8 cellular contexts compared by ENCODE assay signal in the genomic region with DNA sequence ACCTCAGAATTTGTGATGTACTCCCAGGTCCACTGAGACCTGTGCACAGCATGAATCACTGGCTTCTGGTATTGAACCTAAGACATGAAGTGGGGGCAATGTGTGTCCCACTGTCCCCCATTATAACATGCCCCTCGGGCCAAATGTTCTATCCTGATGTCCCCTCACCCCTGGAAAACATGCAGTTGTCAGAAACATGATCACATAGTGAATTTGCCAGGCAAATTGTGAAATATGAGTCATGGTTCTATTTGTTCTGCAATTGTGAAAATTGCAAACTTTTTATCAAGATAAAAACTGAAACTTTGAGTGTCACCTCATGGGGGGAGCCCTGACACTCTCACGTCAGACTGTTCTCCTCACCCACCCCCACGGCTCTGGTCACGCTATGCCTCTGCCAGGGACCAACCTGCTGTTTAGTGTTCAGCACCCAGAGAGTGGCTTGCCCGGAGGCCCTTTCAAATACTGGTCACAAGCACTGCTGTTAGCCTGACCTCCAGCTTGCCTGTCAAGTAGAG.
DNase-seq lines count a peak whose midpoint lies in the region; ATAC-seq, FAIRE-seq and TF ChIP-seq lines count a peak whose summit lies in the region.

No MANE protein-coding gene starts in this region.

- no peak overlapping the region for H3K4me3 ChIP-seq in Peyer's patch
- H3K4me3 ChIP-seq in cardiac fibroblast (replicated peaks in 1 of 2; ENCODE audit: low read depth in 2 of 2, low read length in 2 of 2), result no peak overlapping the region

- no peaks in the 10 kb centered on the region for H3K36me3 ChIP-seq in Peyer's patch

- TF ChIP-seq POLR2A in Peyer's patch (IDR thresholded peaks at IDR 0.05) (no peak), H54 (IDR thresholded peaks at IDR 0.05; ENCODE audit: low read depth, low read length) (no peak)

- no peak for FAIRE-seq in H54 (lab: Jason Lieb, UNC)

- no peaks in the 10 kb centered on the region for H3K9me3 ChIP-seq in Peyer's patch

- no peak for TF ChIP-seq CTCF in Peyer's patch (IDR thresholded peaks at IDR 0.05)
- TF ChIP-seq CTCF in cardiac fibroblast (IDR thresholded peaks at IDR 0.05; ENCODE audit: low read depth, low read length), result no peak

- H3K27me3 ChIP-seq in Peyer's patch, result no peaks in the 10 kb centered on the region

- H3K27ac ChIP-seq in Peyer's patch, result peak overlapping the region in 3 of 4 donors; percentile 26 to 76 (median 28)

- peak; percentile 64 for ATAC-seq in GM18873 (IDR thresholded peaks at IDR 0.05; ENCODE audit: low FRiP score, unreplicated experiment)
- ATAC-seq in HG02852 (IDR thresholded peaks at IDR 0.05; ENCODE audit: unreplicated experiment), result peak; percentile 53

- peaks cover 0 to 4% (median 0%) of the 10 kb centered on the region in 4 donors for H3K4me1 ChIP-seq in Peyer's patch

- DNase-seq in Peyer's patch (peak in 2 of 3 donors; percentile 45 to 68), cardiac fibroblast (ENCODE audit: low read depth in 2 of 2) (peak; percentile 46 to 60), NCI-H2171 treated with DMSO at 0.1 percent for 48 hours (lab: John Stamatoyannopoulos, UW) (no peak), H54 (ENCODE audit: insufficient read length, low spot score) (no peak), hepatic stellate cell (ENCODE audit: low spot score) (no peak)
- peak; percentile 75 for DNase-seq in stimulated activated CD8-positive, alpha-beta memory T cell treated with anti-CD3 and anti-CD28 coated beads, Interleukin-7, amount 100 ng/mL, for 24 hours (ENCODE audit: low read depth)

Comparison
In these comparisons a context has a peak if more than half of its experiments do, and no peak if none do; other contexts are left out.
1. DNase-seq: peak in Peyer's patch (2 of 3), cardiac fibroblast (2 of 2) and stimulated activated CD8-positive, alpha-beta memory T cell treated with anti-CD3 and anti-CD28 coated beads, Interleukin-7, amount 100 ng/mL, for 24 hours (single experiment); none in NCI-H2171 treated with DMSO at 0.1 percent for 48 hours (single experiment), H54 (single experiment) and hepatic stellate cell (single experiment).